In the genomic region with DNA sequence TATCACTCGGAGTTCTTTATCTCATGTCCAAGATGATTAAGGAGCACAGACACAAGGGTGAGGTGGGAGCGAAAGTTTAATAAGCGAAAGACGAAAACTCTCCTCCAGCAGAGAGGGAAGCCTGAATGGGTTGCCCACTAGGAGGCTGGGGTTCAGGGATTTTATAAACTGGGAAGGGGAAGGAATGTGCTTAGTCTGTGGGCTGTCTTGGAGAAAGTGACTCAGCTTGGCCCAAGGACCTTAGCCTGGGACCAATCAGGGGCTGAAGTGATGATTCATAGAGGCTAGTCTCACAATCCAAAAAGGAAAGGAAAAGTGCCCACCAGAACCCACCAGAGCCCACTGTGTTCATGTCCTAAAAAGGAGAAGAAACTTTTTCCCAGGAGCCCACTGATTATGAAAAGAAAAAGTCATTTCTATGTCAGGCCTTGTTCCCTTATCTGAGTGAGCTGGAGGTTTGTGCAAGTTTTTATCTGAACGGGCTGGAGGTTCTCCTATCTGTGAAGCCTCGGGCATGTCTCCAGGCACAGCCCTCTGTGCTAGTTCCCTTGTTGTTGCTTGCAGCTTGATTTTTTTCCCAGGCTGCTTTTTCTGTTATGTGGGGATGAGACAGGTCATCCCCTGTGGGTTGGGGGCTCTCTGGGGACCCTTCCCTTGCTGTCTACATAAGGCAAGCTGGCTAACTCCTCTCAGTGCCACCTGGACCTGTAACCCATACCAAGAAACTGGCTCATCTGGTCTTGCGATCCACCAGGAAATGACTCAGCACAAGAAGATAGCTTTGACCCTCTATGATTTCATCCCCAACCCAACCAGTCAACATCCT, we compare ENCODE assay signal across 8 cellular contexts. TPM values are rescaled to one million over a fixed set of nuclear protein-coding genes. Genes with fewer than 3 reads are reported as not detected.
DNase-seq lines count a peak whose midpoint lies in the region; ATAC-seq, FAIRE-seq and TF ChIP-seq lines count a peak whose summit lies in the region.

No MANE protein-coding gene starts in this region.

- no peak for TF ChIP-seq CTCF in kidney (IDR thresholded peaks at IDR 0.05; ENCODE audit: borderline replicate concordance, extremely low read depth, insufficient read depth)

- H3K27ac ChIP-seq in kidney (ENCODE audit: low read depth in 2 of 2, low read length in 2 of 2) = no peak overlapping the region

- peak; percentile 92 for DNase-seq in EH (ENCODE audit: low read depth)
- peak; percentile 90 for DNase-seq in RPMI7951 (ENCODE audit: low read depth)
- peak; percentile 58 for DNase-seq in fibroblast of the conjunctiva (ENCODE audit: low read depth)
- DNase-seq in posterior vena cava (ENCODE audit: low spot score) = peak; percentile 84
- no peak for DNase-seq in kidney
- no peak for DNase-seq in central memory CD4-positive, alpha-beta T cell
- DNase-seq in DMS 273 treated with DMSO at 0.1 percent for 48 hours (lab: John Stamatoyannopoulos, UW) = no peak

- no peaks in the 10 kb centered on the region for H3K36me3 ChIP-seq in kidney (ENCODE audit: control insufficient read depth in 1 of 2, insufficient read depth in 2 of 2, low read length in 2 of 2)

- no peaks in the 10 kb centered on the region for H3K4me1 ChIP-seq in kidney (ENCODE audit: control insufficient read depth in 1 of 2, insufficient read depth in 1 of 2, low read depth in 1 of 2, low read length in 2 of 2)

- no peak for ATAC-seq in HG02981 (IDR thresholded peaks at IDR 0.05; ENCODE audit: unreplicated experiment)

- H3K9ac ChIP-seq in kidney (ENCODE audit: low read length in 2 of 2) = no peak overlapping the region

- no peak overlapping the region for H3K4me3 ChIP-seq in kidney (ENCODE audit: low read length in 2 of 2)

- intact Hi-C loops in posterior vena cava (cut with DNase I) = loop anchor here in 1 of 2 donors (10.0 kb wide), 2 partner anchors 71 to 101 kb away; no protein-coding TSS in a partner anchor
- intact Hi-C loops in kidney (cut with DNase I) = loop anchor here (10.0 kb wide), 1 partner anchor 71 kb away; no protein-coding TSS in a partner anchor

- peaks cover 6 to 11% of the 10 kb centered on the region in 2 donors for H3K9me3 ChIP-seq in kidney (ENCODE audit: control insufficient read depth in 1 of 2, low read length in 2 of 2)

- no peak for FAIRE-seq in kidney (lab: Jason Lieb, UNC)

RNA-seq across cellular contexts. Expression of gene GOLGA5, which starts 8.3 kb away (rescaled TPM):
- 28.7 and 37.2 TPM in 2 replicates for total RNA-seq in RPMI7951 (2014; rRNA removed; shearing (Covaris generic))
- total RNA-seq in posterior vena cava (10 to 100 TPM; 39.4 to 42.9 TPM), kidney (33.7 TPM)
- 27.7 TPM for polyA plus RNA-seq in kidney (ENCODE audit: insufficient read depth, low read depth, low replicate concordance)

RNA-seq across cellular contexts. Expression of gene LGMN, which starts 37.4 kb away (rescaled TPM):
- total RNA-seq in RPMI7951 (2014; rRNA removed; shearing (Covaris generic)) = 35.9 and 40.3 TPM in 2 replicates
- total RNA-seq in posterior vena cava = 100 to 1,000 TPM in 1 of 2 donors, 10 to 100 TPM in 1; 71.1 to 105 TPM
- 66.3 TPM for total RNA-seq in kidney
- polyA plus RNA-seq in kidney (ENCODE audit: insufficient read depth, low read depth, low replicate concordance) = 200 TPM

Comparison
In these comparisons a context has a peak if more than half of its experiments do, and no peak if none do; other contexts are left out.
1. DNase-seq: peak in EH (single experiment), RPMI7951 (single experiment), fibroblast of the conjunctiva (single experiment) and posterior vena cava (single experiment); none in kidney (single experiment), central memory CD4-positive, alpha-beta T cell (single experiment) and DMS 273 treated with DMSO at 0.1 percent for 48 hours (single experiment).